In genomic region chr2:101038455-101039255, GRCh38 we compare ENCODE assay signal across 9 cellular contexts. TPM values are rescaled to one million over a fixed set of nuclear protein-coding genes. Genes with fewer than 3 reads are reported as not detected.
DNase-seq lines count a peak whose midpoint lies in the region; ATAC-seq lines count a peak whose summit lies in the region.
"Had no signal": no experiment of that assay in that cellular context is flagged by ENCODE, and none has a peak within 500 bp of the region (broad histone marks: within the 10 kb centered on the region; RNA-seq: fewer than 3 reads in every experiment).

No MANE protein-coding gene starts in this region.

- no peak overlapping the region for H2BK120ac ChIP-seq in mesendoderm (ENCODE audit: low read depth, low read length)

- H3K4ac ChIP-seq in mesendoderm (ENCODE audit: low read depth, low read length) = no peak overlapping the region

- H4K8ac ChIP-seq in mesendoderm (ENCODE audit: low read depth, low read length) = no peak overlapping the region

- no peak overlapping the region for H3K4me2 ChIP-seq in mesendoderm (ENCODE audit: low read length)

- H2BK5ac ChIP-seq in mesendoderm (ENCODE audit: low read length) = no peak overlapping the region

- no peak overlapping the region for H4K5ac ChIP-seq in mesendoderm (ENCODE audit: low read length)

- ATAC-seq in HG02840 (IDR thresholded peaks at IDR 0.05; ENCODE audit: low FRiP score, unreplicated experiment) = no peak
- ATAC-seq in HG03025 (IDR thresholded peaks at IDR 0.05; ENCODE audit: low FRiP score, unreplicated experiment) = no peak
- ATAC-seq in GM21528 (IDR thresholded peaks at IDR 0.05; ENCODE audit: low FRiP score, unreplicated experiment) = no peak

- H3K9ac ChIP-seq in mesendoderm (ENCODE audit: low read length) = no peak overlapping the region

- no peaks in the 10 kb centered on the region for H3K36me3 ChIP-seq in mesendoderm (ENCODE audit: control insufficient read depth, insufficient read depth, low read length)

- no peak overlapping the region for H2BK15ac ChIP-seq in mesendoderm (replicated peaks; ENCODE audit: low read depth)

- H3K23ac ChIP-seq in mesendoderm (ENCODE audit: low read length) = no peak overlapping the region

- H3K18ac ChIP-seq in mesendoderm (ENCODE audit: low read length) = no peak overlapping the region

- no peak overlapping the region for H3K4me3 ChIP-seq in mesendoderm (ENCODE audit: low read length)
- H3K4me3 ChIP-seq: SJSA1 had no signal

- no peaks in the 10 kb centered on the region for H3K79me2 ChIP-seq in mesendoderm (ENCODE audit: control insufficient read depth, insufficient read depth, low read length)

- DNase-seq in EL = peak; percentile 30
- peak; percentile 46 to 61 for DNase-seq in Kasumi-1 (lab: John Stamatoyannopoulos, UW)
- DNase-seq in amniotic epithelial cell (ENCODE audit: low read depth) = peak; percentile 6
- DNase-seq in mesendoderm = peak; percentile 75
- DNase-seq in NCI-H524 treated with DMSO at 0.1 percent for 48 hours (lab: John Stamatoyannopoulos, UW) = no peak

- no peaks in the 10 kb centered on the region for H3K4me1 ChIP-seq in mesendoderm (ENCODE audit: control insufficient read depth, low read depth, low read length)
- H3K4me1 ChIP-seq: SJSA1 had no signal

- no peaks in the 10 kb centered on the region for H3K79me1 ChIP-seq in mesendoderm (ENCODE audit: low read length)

- no CpG with 5 or more reads among the region's 21 CpGs for WGBS in mesendoderm (ENCODE audit: extremely low coverage, insufficient coverage, low lambda C conversion rate)

- no peaks in the 10 kb centered on the region for H3K27me3 ChIP-seq in mesendoderm (ENCODE audit: insufficient read depth, low read length, poor library complexity)
- H3K27me3 ChIP-seq: SJSA1 had no signal

- no peak overlapping the region for H3K27ac ChIP-seq in mesendoderm (ENCODE audit: low read depth, low read length)
- H3K27ac ChIP-seq: SJSA1 had no signal

- H3K56ac ChIP-seq in mesendoderm (ENCODE audit: low read length) = no peak overlapping the region

- H2AK5ac ChIP-seq in mesendoderm (ENCODE audit: low read length) = no peak overlapping the region

RNA-seq across cellular contexts. Expression of gene RPL31, which starts 36.6 kb away (rescaled TPM):
- 1,661 TPM for polyA plus RNA-seq in mesendoderm (2013, experiment 1 of 2)
- 1,744 TPM for polyA plus RNA-seq in mesendoderm (2013, experiment 2 of 2)
